14 cellular contexts compared by ENCODE assay signal in the genomic region with DNA sequence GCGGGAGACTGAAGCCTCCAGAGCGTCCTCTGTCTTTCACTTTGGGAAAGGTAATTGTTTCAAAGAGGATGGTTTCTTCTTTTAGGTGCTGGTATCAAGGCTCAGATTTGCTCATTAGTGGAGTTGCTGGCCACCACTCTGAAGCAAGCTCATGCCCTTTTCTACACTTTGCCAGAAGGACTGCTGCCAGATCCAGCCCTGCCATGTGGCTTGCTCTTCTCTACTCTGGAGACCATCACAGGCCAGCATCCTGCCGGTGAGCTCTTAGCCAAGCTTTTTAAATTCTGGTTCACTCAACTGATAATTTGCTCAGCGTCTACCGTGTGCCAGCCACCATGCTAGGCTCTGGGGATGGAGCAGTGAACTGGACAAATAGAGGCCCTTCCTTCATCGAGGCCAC. TPM values are rescaled to one million over a fixed set of nuclear protein-coding genes. Genes with fewer than 3 reads are reported as not detected.
DNase-seq lines count a peak whose midpoint lies in the region; ATAC-seq and TF ChIP-seq lines count a peak whose summit lies in the region.
"Had no signal": no experiment of that assay in that cellular context is flagged by ENCODE, and none has a peak within 500 bp of the region (broad histone marks: within the 10 kb centered on the region; RNA-seq: fewer than 3 reads in every experiment).

No MANE protein-coding gene starts in this region.

- DNase-seq in activated naive CD4-positive, alpha-beta T cell treated with anti-CD3 and anti-CD28 coated beads, Interleukin-2, amount 50 U/mL, for 72 hours (ENCODE audit: low spot score in 2 of 2) = no peak
- DNase-seq in activated naive CD4-positive, alpha-beta T cell treated with anti-CD3 and anti-CD28 coated beads for 36 hours = no peak
- DNase-seq in RWPE1 (ENCODE audit: low spot score) = no peak
- DNase-seq in coronary artery (ENCODE audit: low spot score) = peak; percentile 29
- no peak for DNase-seq in NCI-H2227 treated with DMSO at 0.1 percent for 48 hours (lab: John Stamatoyannopoulos, UW)
- DNase-seq in colonic mucosa = no peak
- DNase-seq: COR-L47, MV-4-11, NCI-H1417 treated with DMSO at 0.1 percent for 48 hours had no signal

- POLR2A ChIA-PET in RWPE1 (lab: Yijun Ruan, JAX; ENCODE audit: low non-redundant PET) = no interaction called here

- peaks cover 19% of the 10 kb centered on the region for H3K4me1 Mint-ChIP-seq in activated naive CD4-positive, alpha-beta T cell treated with anti-CD3 and anti-CD28 coated beads for 36 hours (ENCODE audit: low read depth)

- no peaks in the 10 kb centered on the region for H3K9me3 ChIP-seq in colonic mucosa

- no peak for ATAC-seq in activated naive CD4-positive, alpha-beta T cell treated with anti-CD3 and anti-CD28 coated beads, Interleukin-2, amount 50 U/mL, for 72 hours
- no peak for ATAC-seq in GM19455 (IDR thresholded peaks at IDR 0.05; ENCODE audit: unreplicated experiment)
- ATAC-seq: K562, Panc1, Right ventricle myocardium inferior had no signal

- intact Hi-C loops in activated naive CD4-positive, alpha-beta T cell treated with anti-CD3 and anti-CD28 coated beads for 36 hours (cut with micrococcal nuclease) = no loop called here
- intact Hi-C loops in colonic mucosa (cut with DNase I) = loop anchor here (5.0 kb wide), 1 partner anchor 35 kb away; a partner anchor contains a TSS

- H3K9me3 Mint-ChIP-seq in activated naive CD4-positive, alpha-beta T cell treated with anti-CD3 and anti-CD28 coated beads, Interleukin-2, amount 50 U/mL, for 72 hours = no peaks in the 10 kb centered on the region
- H3K9me3 Mint-ChIP-seq in activated naive CD4-positive, alpha-beta T cell treated with anti-CD3 and anti-CD28 coated beads for 36 hours = no peaks in the 10 kb centered on the region
- H3K9me3 Mint-ChIP-seq: CD14-positive monocyte had no signal

- H3K36me3 ChIP-seq in colonic mucosa = peaks cover 31% of the 10 kb centered on the region

- no peaks in the 10 kb centered on the region for H3K4me1 ChIP-seq in colonic mucosa

- H3K4me3 ChIP-seq in coronary artery (no peak overlapping the region), colonic mucosa (no peak overlapping the region)
- H3K4me3 ChIP-seq: K562 had no signal

- no peaks in the 10 kb centered on the region for H3K27me3 ChIP-seq in colonic mucosa

- CTCF ChIA-PET in activated naive CD4-positive, alpha-beta T cell treated with anti-CD3 and anti-CD28 coated beads for 36 hours (lab: Charles Lee) = interaction anchor here (0.8 to 1.0 kb wide), 2 partner anchors 10 to 35 kb away, joined by 3 to 5 read pairs; a partner anchor contains a TSS
- CTCF ChIA-PET in RWPE1 (lab: Yijun Ruan, JAX) = interaction anchor here (0.7 to 0.9 kb wide), 3 partner anchors 49 to 636 kb away, joined by 3 read pairs; no protein-coding TSS in a partner anchor

- H3K27ac ChIP-seq in RWPE1 (peak overlapping the region; percentile 27), coronary artery (no peak overlapping the region), colonic mucosa (no peak overlapping the region)

- no peak overlapping the region for H3K4me3 Mint-ChIP-seq in activated naive CD4-positive, alpha-beta T cell treated with anti-CD3 and anti-CD28 coated beads for 36 hours
- H3K4me3 Mint-ChIP-seq: CD14-positive monocyte had no signal

- no peak overlapping the region for H3K9ac ChIP-seq in colonic mucosa (ENCODE audit: low read depth in 2 of 2, low read length in 2 of 2)

- peaks cover 28 to 59% of the 10 kb centered on the region in 2 donors for H3K36me3 Mint-ChIP-seq in activated naive CD4-positive, alpha-beta T cell treated with anti-CD3 and anti-CD28 coated beads, Interleukin-2, amount 50 U/mL, for 72 hours
- H3K36me3 Mint-ChIP-seq in activated naive CD4-positive, alpha-beta T cell treated with anti-CD3 and anti-CD28 coated beads for 36 hours (ENCODE audit: low read depth) = peaks cover 42% of the 10 kb centered on the region

- H3K27ac Mint-ChIP-seq in activated naive CD4-positive, alpha-beta T cell treated with anti-CD3 and anti-CD28 coated beads, Interleukin-2, amount 50 U/mL, for 72 hours = peak overlapping the region; percentile 16 to 31
- H3K27ac Mint-ChIP-seq in activated naive CD4-positive, alpha-beta T cell treated with anti-CD3 and anti-CD28 coated beads for 36 hours = no peak overlapping the region

- no peaks in the 10 kb centered on the region for H3K27me3 Mint-ChIP-seq in activated naive CD4-positive, alpha-beta T cell treated with anti-CD3 and anti-CD28 coated beads for 36 hours (ENCODE audit: low read depth)

- TF ChIP-seq CTCF in RWPE1 (conservative IDR thresholded peaks at IDR 0.05; ENCODE audit: low read depth) (no peak), coronary artery (IDR thresholded peaks at IDR 0.05) (no peak), colonic mucosa (IDR thresholded peaks at IDR 0.05) (no peak)

RNA-seq across cellular contexts. Expression of gene COG1, which starts 4.3 kb away (rescaled TPM):
- total RNA-seq in activated naive CD4-positive, alpha-beta T cell treated with anti-CD3 and anti-CD28 coated beads, Interleukin-2, amount 50 U/mL, for 72 hours = 10 to 100 TPM; 26.8 to 40.5 TPM
- total RNA-seq in activated naive CD4-positive, alpha-beta T cell treated with anti-CD3 and anti-CD28 coated beads for 36 hours = 10 to 100 TPM; 31.4 to 32.1 TPM
- 10 to 100 TPM; 41.0 to 41.2 TPM for total RNA-seq in colonic mucosa

RNA-seq across cellular contexts. Expression of gene SSTR2, which starts 32.3 kb away (rescaled TPM):
- total RNA-seq in activated naive CD4-positive, alpha-beta T cell treated with anti-CD3 and anti-CD28 coated beads, Interleukin-2, amount 50 U/mL, for 72 hours = under 1 TPM; 0.12 to 0.87 TPM
- total RNA-seq in activated naive CD4-positive, alpha-beta T cell treated with anti-CD3 and anti-CD28 coated beads for 36 hours = not detected
- total RNA-seq in colonic mucosa = under 1 TPM; 0.74 to 0.90 TPM
- total RNA-seq: K562 had no signal
